ENCODE assay signal across 36 cellular contexts in genomic region chr12:74741113-74741512, GRCh38.
"Had no signal": no experiment of that assay in that cellular context is flagged by ENCODE, and none has a peak within 500 bp of the region (broad histone marks: within the 10 kb centered on the region; RNA-seq: fewer than 3 reads in every experiment).

No MANE protein-coding gene starts in this region.

- DNase-seq: activated B cell treated with CpG ODN at 0.5 μM for 24 hours; activated CD4-positive, alpha-beta memory T cell treated with anti-CD3 and anti-CD28 coated beads for 36 hours; activated CD4-positive, alpha-beta T cell treated with anti-CD3 and anti-CD28 coated beads for 4 hours; activated CD4-positive, alpha-beta T cell treated with anti-CD3 and anti-CD28 coated beads, Interleukin-2, amount 50 U/mL, for 1 hour; activated CD4-positive, CD25-positive, alpha-beta regulatory T cell treated with anti-CD3 and anti-CD28 coated beads, Interleukin-2, amount 50 U/mL, for 72 hours; activated CD8-positive, alpha-beta memory T cell treated with anti-CD3 and anti-CD28 coated beads, Interleukin-2, amount 50 U/mL, for 4 hours; activated effector memory CD4-positive, alpha-beta T cell treated with Interleukin-2 at 50 U/mL for 16 hours; activated naive CD4-positive, alpha-beta T cell treated with anti-CD3 and anti-CD28 coated beads, Interleukin-2, amount 10 ng/mL, durations not matched to agents 7 days and 5 days; activated naive CD8-positive, alpha-beta T cell treated with anti-CD3 and anti-CD28 coated beads, Interleukin-2, amount 50 U/mL, for 24 hours; activated T-cell treated with anti-CD3 and anti-CD28 coated beads for 4 hours; activated T-cell treated with anti-CD3 and anti-CD28 coated beads, Interleukin-2, amount 50 U/mL, for 4 hours; anterior cingulate cortex; caudate nucleus; cerebellar nuclear complex; Kasumi-1; KG1; MG63; NCI-H1048; NCI-H1105 treated with DMSO at 0.1 percent for 48 hours; NCI-H146; NCI-H187; NCI-H2029 treated with DMSO at 0.1 percent for 48 hours; NCI-H345; NCI-H82; NK-92 treated with Interleukin-12 subunit alpha and Interleukin-12 subunit beta, amount 100 ng/mL, for 24 hours; PC-3; SIG-M5; SW 1271; T-helper 1 cell; T-helper 2 cell; T-helper 9 cell had no signal

- H3K9me3 ChIP-seq: MG63 had no signal

- FAIRE-seq: bronchial epithelial cell, RCC 7860 had no signal

- H3K36me3 ChIP-seq: MG63 had no signal

- H3K27ac ChIP-seq: RWPE1, VCaP had no signal

- H3K27me3 ChIP-seq: MG63 had no signal

- ATAC-seq: activated naive CD8-positive, alpha-beta T cell treated with anti-CD3 and anti-CD28 coated beads, Interleukin-2, amount 50 U/mL, for 24 hours; activated T-cell treated with anti-CD3 and anti-CD28 coated beads, Interleukin-2, amount 50 U/mL, for 4 hours; PC-3; Right ventricle myocardium inferior had no signal

- H3K4me3 ChIP-seq: MG63 had no signal
